In the genomic region with DNA sequence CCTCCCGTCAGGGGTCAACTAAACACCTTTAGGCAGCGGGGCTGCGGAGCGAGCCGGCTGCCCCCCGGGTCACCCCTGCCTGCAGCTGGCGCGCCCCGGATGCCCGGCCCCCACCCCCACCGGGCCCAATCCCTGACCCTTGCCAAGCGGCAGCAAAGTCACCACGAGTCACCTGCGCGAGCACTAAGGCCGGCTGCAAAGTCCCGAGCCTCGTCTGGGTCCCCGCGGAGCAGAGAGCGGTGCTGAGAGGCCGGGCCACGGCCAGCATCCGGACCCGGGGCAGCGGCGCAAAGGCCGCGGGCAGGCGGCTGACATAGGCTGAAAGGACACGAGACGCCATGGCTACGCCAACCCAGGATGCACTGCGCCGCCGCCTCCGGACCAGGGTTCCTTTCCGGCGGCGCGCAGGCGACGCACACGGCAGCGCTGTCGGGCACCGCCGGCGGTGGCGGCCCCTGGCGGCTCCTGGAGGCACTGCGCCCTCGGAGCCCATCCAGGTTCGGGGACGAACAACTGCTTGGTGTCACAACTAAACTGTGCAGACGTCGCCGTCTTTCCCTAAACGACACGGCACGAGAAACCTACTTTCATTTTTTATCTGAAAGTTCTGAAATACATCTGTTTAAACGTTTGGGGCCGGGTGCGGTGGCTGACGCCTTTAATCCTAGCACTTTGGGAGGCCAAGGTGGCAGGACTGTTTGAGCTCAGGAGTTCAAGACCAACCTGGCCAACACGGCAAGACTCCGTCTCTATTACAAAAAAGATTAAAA, we compare ENCODE assay signal across 1 cellular context.
TF ChIP-seq lines count a peak whose summit lies in the region.

Gene NDUFAB1, minus strand, starts transcription at position 366 of the 770 bp plus-strand sequence. Its CDS starts 26 bp downstream, at position 340.

TF ChIP-seq in HEK293, 187 proteins besides CTCF, POLR2A, EP300 and RAD21 (continued from another document and continues in another):
- TF ChIP-seq, protein P1, sequence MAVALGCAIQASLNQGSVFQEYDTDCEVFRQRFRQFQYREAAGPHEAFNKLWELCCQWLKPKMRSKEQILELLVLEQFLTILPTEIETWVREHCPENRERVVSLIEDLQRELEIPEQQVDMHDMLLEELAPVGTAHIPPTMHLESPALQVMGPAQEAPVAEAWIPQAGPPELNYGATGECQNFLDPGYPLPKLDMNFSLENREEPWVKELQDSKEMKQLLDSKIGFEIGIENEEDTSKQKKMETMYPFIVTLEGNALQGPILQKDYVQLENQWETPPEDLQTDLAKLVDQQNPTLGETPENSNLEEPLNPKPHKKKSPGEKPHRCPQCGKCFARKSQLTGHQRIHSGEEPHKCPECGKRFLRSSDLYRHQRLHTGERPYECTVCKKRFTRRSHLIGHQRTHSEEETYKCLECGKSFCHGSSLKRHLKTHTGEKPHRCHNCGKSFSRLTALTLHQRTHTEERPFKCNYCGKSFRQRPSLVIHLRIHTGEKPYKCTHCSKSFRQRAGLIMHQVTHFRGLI (tag by site-specific recombination; IDR thresholded peaks at IDR 0.05), result peak; percentile 32; the same call in 1 of the 2 replicates
- no peak for TF ChIP-seq ZNF24 (tag by site-specific recombination; IDR thresholded peaks at IDR 0.05)
- 0 out of 2 replicates have a peak, but pooled peaks have one; percentile 51 for TF ChIP-seq ZNF2 (tag by site-specific recombination; IDR thresholded peaks at IDR 0.05)
- TF ChIP-seq ZNF747 (tag by site-specific recombination; IDR thresholded peaks at IDR 0.05), result no peak
- TF ChIP-seq ZNF311 (tag by site-specific recombination; IDR thresholded peaks at IDR 0.05; ENCODE audit: borderline replicate concordance), result no peak
- peak; percentile 82 for TF ChIP-seq ZNF335 (tag by site-specific recombination; conservative IDR thresholded peaks at IDR 0.05)
- TF ChIP-seq, protein P2, sequence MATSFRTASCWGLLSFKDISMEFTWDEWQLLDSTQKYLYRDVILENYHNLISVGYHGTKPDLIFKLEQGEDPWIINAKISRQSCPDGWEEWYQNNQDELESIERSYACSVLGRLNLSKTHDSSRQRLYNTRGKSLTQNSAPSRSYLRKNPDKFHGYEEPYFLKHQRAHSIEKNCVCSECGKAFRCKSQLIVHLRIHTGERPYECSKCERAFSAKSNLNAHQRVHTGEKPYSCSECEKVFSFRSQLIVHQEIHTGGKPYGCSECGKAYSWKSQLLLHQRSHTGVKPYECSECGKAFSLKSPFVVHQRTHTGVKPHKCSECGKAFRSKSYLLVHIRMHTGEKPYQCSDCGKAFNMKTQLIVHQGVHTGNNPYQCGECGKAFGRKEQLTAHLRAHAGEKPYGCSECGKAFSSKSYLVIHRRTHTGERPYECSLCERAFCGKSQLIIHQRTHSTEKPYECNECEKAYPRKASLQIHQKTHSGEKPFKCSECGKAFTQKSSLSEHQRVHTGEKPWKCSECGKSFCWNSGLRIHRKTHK (tag by site-specific recombination; IDR thresholded peaks at IDR 0.05), result no peak
- TF ChIP-seq ZNF140 (tag by site-specific recombination; IDR thresholded peaks at IDR 0.05), result no peak
- TF ChIP-seq KLF1 (tag by site-specific recombination; IDR thresholded peaks at IDR 0.05), result no peak
- no peak for TF ChIP-seq ZNF19 (tag by site-specific recombination; IDR thresholded peaks at IDR 0.05; ENCODE audit: low read depth)
- TF ChIP-seq, protein P3, sequence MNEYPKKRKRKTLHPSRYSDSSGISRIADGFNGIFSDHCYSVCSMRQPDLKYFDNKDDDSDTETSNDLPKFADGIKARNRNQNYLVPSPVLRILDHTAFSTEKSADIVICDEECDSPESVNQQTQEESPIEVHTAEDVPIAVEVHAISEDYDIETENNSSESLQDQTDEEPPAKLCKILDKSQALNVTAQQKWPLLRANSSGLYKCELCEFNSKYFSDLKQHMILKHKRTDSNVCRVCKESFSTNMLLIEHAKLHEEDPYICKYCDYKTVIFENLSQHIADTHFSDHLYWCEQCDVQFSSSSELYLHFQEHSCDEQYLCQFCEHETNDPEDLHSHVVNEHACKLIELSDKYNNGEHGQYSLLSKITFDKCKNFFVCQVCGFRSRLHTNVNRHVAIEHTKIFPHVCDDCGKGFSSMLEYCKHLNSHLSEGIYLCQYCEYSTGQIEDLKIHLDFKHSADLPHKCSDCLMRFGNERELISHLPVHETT (tag by site-specific recombination; IDR thresholded peaks at IDR 0.05), result no peak
- TF ChIP-seq ZNF514 (tag by site-specific recombination; IDR thresholded peaks at IDR 0.05), result no peak
- peak; percentile 79 for TF ChIP-seq KLF16 (tag by site-specific recombination; IDR thresholded peaks at IDR 0.05)
- TF ChIP-seq ZNF654 (tag by site-specific recombination; IDR thresholded peaks at IDR 0.05; ENCODE audit: low read depth), result no peak
- TF ChIP-seq, protein P4, sequence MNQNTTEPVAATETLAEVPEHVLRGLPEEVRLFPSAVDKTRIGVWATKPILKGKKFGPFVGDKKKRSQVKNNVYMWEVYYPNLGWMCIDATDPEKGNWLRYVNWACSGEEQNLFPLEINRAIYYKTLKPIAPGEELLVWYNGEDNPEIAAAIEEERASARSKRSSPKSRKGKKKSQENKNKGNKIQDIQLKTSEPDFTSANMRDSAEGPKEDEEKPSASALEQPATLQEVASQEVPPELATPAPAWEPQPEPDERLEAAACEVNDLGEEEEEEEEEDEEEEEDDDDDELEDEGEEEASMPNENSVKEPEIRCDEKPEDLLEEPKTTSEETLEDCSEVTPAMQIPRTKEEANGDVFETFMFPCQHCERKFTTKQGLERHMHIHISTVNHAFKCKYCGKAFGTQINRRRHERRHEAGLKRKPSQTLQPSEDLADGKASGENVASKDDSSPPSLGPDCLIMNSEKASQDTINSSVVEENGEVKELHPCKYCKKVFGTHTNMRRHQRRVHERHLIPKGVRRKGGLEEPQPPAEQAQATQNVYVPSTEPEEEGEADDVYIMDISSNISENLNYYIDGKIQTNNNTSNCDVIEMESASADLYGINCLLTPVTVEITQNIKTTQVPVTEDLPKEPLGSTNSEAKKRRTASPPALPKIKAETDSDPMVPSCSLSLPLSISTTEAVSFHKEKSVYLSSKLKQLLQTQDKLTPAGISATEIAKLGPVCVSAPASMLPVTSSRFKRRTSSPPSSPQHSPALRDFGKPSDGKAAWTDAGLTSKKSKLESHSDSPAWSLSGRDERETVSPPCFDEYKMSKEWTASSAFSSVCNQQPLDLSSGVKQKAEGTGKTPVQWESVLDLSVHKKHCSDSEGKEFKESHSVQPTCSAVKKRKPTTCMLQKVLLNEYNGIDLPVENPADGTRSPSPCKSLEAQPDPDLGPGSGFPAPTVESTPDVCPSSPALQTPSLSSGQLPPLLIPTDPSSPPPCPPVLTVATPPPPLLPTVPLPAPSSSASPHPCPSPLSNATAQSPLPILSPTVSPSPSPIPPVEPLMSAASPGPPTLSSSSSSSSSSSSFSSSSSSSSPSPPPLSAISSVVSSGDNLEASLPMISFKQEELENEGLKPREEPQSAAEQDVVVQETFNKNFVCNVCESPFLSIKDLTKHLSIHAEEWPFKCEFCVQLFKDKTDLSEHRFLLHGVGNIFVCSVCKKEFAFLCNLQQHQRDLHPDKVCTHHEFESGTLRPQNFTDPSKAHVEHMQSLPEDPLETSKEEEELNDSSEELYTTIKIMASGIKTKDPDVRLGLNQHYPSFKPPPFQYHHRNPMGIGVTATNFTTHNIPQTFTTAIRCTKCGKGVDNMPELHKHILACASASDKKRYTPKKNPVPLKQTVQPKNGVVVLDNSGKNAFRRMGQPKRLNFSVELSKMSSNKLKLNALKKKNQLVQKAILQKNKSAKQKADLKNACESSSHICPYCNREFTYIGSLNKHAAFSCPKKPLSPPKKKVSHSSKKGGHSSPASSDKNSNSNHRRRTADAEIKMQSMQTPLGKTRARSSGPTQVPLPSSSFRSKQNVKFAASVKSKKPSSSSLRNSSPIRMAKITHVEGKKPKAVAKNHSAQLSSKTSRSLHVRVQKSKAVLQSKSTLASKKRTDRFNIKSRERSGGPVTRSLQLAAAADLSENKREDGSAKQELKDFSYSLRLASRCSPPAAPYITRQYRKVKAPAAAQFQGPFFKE (tag by site-specific recombination; IDR thresholded peaks at IDR 0.05; ENCODE audit: borderline replicate concordance), result no peak
- TF ChIP-seq ZNF394 (tag by site-specific recombination; IDR thresholded peaks at IDR 0.05; ENCODE audit: borderline replicate concordance), result no peak; the same call in 1 of the 2 replicates
- no peak for TF ChIP-seq ZNF138 (tag by site-specific recombination; IDR thresholded peaks at IDR 0.05; ENCODE audit: borderline replicate concordance)
- TF ChIP-seq ZNF626 (tag by site-specific recombination; IDR thresholded peaks at IDR 0.05), result no peak
- TF ChIP-seq ZNF266 (tag by site-specific recombination; IDR thresholded peaks at IDR 0.05; ENCODE audit: low read depth), result no peak
- peak; percentile 43; the same call in 1 of the 2 replicates for TF ChIP-seq KLF10 (tag by site-specific recombination; IDR thresholded peaks at IDR 0.05)
- no peak for TF ChIP-seq ZFP41 (tag by site-specific recombination; IDR thresholded peaks at IDR 0.05; ENCODE audit: borderline replicate concordance)
- TF ChIP-seq ZNF521 (tag by site-specific recombination; IDR thresholded peaks at IDR 0.05), result no peak
- TF ChIP-seq, protein P5, sequence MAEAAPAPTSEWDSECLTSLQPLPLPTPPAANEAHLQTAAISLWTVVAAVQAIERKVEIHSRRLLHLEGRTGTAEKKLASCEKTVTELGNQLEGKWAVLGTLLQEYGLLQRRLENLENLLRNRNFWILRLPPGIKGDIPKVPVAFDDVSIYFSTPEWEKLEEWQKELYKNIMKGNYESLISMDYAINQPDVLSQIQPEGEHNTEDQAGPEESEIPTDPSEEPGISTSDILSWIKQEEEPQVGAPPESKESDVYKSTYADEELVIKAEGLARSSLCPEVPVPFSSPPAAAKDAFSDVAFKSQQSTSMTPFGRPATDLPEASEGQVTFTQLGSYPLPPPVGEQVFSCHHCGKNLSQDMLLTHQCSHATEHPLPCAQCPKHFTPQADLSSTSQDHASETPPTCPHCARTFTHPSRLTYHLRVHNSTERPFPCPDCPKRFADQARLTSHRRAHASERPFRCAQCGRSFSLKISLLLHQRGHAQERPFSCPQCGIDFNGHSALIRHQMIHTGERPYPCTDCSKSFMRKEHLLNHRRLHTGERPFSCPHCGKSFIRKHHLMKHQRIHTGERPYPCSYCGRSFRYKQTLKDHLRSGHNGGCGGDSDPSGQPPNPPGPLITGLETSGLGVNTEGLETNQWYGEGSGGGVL (tag by site-specific recombination; IDR thresholded peaks at IDR 0.05), result no peak
- no peak for TF ChIP-seq ZNF623 (tag by site-specific recombination; IDR thresholded peaks at IDR 0.05)
- no peak for TF ChIP-seq ZNF670 (tag by site-specific recombination; IDR thresholded peaks at IDR 0.05; ENCODE audit: low read depth)
- no peak for TF ChIP-seq ZNF501 (tag by site-specific recombination; IDR thresholded peaks at IDR 0.05)
- TF ChIP-seq ZNF184 (tag by site-specific recombination; IDR thresholded peaks at IDR 0.05), result 0 out of 2 replicates have a peak, but pooled peaks have one; percentile 54
- no peak for TF ChIP-seq GFI1B (tag by site-specific recombination; IDR thresholded peaks at IDR 0.05)
- no peak for TF ChIP-seq ZNF488 (tag by site-specific recombination; IDR thresholded peaks at IDR 0.05)
- TF ChIP-seq, protein P6, sequence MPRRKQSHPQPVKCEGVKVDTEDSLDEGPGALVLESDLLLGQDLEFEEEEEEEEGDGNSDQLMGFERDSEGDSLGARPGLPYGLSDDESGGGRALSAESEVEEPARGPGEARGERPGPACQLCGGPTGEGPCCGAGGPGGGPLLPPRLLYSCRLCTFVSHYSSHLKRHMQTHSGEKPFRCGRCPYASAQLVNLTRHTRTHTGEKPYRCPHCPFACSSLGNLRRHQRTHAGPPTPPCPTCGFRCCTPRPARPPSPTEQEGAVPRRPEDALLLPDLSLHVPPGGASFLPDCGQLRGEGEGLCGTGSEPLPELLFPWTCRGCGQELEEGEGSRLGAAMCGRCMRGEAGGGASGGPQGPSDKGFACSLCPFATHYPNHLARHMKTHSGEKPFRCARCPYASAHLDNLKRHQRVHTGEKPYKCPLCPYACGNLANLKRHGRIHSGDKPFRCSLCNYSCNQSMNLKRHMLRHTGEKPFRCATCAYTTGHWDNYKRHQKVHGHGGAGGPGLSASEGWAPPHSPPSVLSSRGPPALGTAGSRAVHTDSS (tag by site-specific recombination; IDR thresholded peaks at IDR 0.05), result no peak
- TF ChIP-seq PRDM4 (tag by site-specific recombination; IDR thresholded peaks at IDR 0.05), result no peak
- TF ChIP-seq ZNF837 (tag by site-specific recombination; IDR thresholded peaks at IDR 0.05), result no peak
- TF ChIP-seq ZNF18 (tag by site-specific recombination; IDR thresholded peaks at IDR 0.05), result no peak
- TF ChIP-seq ZNF473 (tag by site-specific recombination; IDR thresholded peaks at IDR 0.05), result no peak
- TF ChIP-seq ZFP3 (tag by site-specific recombination; IDR thresholded peaks at IDR 0.05; ENCODE audit: low read depth), result no peak
- TF ChIP-seq ZNF529 (tag by site-specific recombination; IDR thresholded peaks at IDR 0.05; ENCODE audit: insufficient replicate concordance), result no peak
- TF ChIP-seq EGR2 (tag by site-specific recombination; IDR thresholded peaks at IDR 0.05; ENCODE audit: low read depth), result peak; percentile 59
- no peak for TF ChIP-seq ZNF791 (tag by site-specific recombination; IDR thresholded peaks at IDR 0.05)
